Comparison of ENCODE assay signal across 9 cellular contexts in genomic region chr3:3109407-3110298, GRCh38. TPM values are rescaled to one million over a fixed set of nuclear protein-coding genes. Genes with fewer than 3 reads are reported as not detected.
DNase-seq lines count a peak whose midpoint lies in the region; ATAC-seq, FAIRE-seq and TF ChIP-seq lines count a peak whose summit lies in the region.
"Had no signal": no experiment of that assay in that cellular context is flagged by ENCODE, and none has a peak within 500 bp of the region (broad histone marks: within the 10 kb centered on the region; RNA-seq: fewer than 3 reads in every experiment).

No MANE protein-coding gene starts in this region.

- H3K4me1 ChIP-seq in GM12878 (ENCODE audit: control insufficient read depth, insufficient read depth, low read length), result peaks cover 26% of the 10 kb centered on the region

- BruUV-seq in GM12878 (replicated peaks; lab: Mats Ljungman, UMichigan), result no TSS peak

- peak overlapping the region; percentile 41 for H3K27ac ChIP-seq in 22Rv1
- H3K27ac ChIP-seq in GM12878 (ENCODE audit: control insufficient read depth, insufficient read depth), result peak overlapping the region; percentile 42; the same call in 1 of the 2 replicates

- TF ChIP-seq CTCF in 22Rv1 (IDR thresholded peaks at IDR 0.05), result no peak
- TF ChIP-seq CTCF in GM12878 (IDR thresholded peaks at IDR 0.05 in 2 of 3, conservative IDR thresholded peaks at IDR 0.05 in 1 of 3; ENCODE audit: control insufficient read depth in 2 of 3, extremely low read depth in 1 of 3, insufficient read depth in 1 of 3, low read depth in 3 of 3, low read length in 3 of 3), result no peak
- no peak for TF ChIP-seq CTCF in GM10266 (IDR thresholded peaks at IDR 0.05; ENCODE audit: control insufficient read depth, insufficient read depth, low read depth, missing control alignments)
- TF ChIP-seq CTCF in osteocyte (IDR thresholded peaks at IDR 0.05), result no peak

- RAD21 ChIA-PET in GM12878 (lab: Charles Lee; ENCODE audit: unreplicated experiment), result no interaction called here

- H3K9me3 ChIP-seq in GM12878 (replicated peaks; ENCODE audit: control insufficient read depth, insufficient read depth, low read length), result no peaks in the 10 kb centered on the region

- intact Hi-C loops in GM12878 (cut with micrococcal nuclease; ENCODE audit: unreplicated experiment), result no loop called here

- TF ChIP-seq EP300 in GM12878 (IDR thresholded peaks at IDR 0.05; ENCODE audit: borderline replicate concordance in 1 of 2, control insufficient read depth in 1 of 2, low read depth in 2 of 2, low read length in 2 of 2), result peak in 1 of 2 experiments; percentile 73; a peak in 2 of 4 replicates

- ATAC-seq in GM19035 (IDR thresholded peaks at IDR 0.05; ENCODE audit: unreplicated experiment), result peak; percentile 75
- ATAC-seq in HG03097 (IDR thresholded peaks at IDR 0.05; ENCODE audit: low FRiP score, unreplicated experiment), result peak; percentile 67
- ATAC-seq in GM12878, result peak; percentile 88

- FAIRE-seq in GM12878 (lab: Jason Lieb, UNC), result peak; percentile 70

- no peak for DNase-seq in GM12878 (ENCODE audit: low read depth, low spot score)
- DNase-seq in RKO (ENCODE audit: low spot score), result no peak
- DNase-seq in NOMO-1 (lab: John Stamatoyannopoulos, UW; ENCODE audit: unreplicated experiment in 2 of 2), result no peak
- no peak for DNase-seq in GM10266 (ENCODE audit: extremely low spot score)
- no peak for DNase-seq in osteocyte (ENCODE audit: extremely low spot score, unreplicated experiment)

- H3K27me3 ChIP-seq in GM12878 (replicated peaks in 1 of 2; ENCODE audit: control insufficient read depth in 2 of 2, insufficient read depth in 2 of 2, low read length in 1 of 2), result no peaks in the 10 kb centered on the region

- SMC1A ChIA-PET in GM12878 (lab: Charles Lee; ENCODE audit: uncharacterized antibody, unreplicated experiment), result interaction anchor here (0.6 to 1.6 kb wide), 3 partner anchors 11 to 27 kb away, joined by 3 to 5 read pairs (median 4); no protein-coding TSS in a partner anchor

- H3K27ac Mint-ChIP-seq in osteocyte (ENCODE audit: unreplicated experiment), result no peak overlapping the region

- no peak overlapping the region for H3K4me3 Mint-ChIP-seq in osteocyte (ENCODE audit: unreplicated experiment)

- H3K9me3 Mint-ChIP-seq in osteocyte (ENCODE audit: unreplicated experiment), result no peaks in the 10 kb centered on the region

- no peak for TF ChIP-seq POLR2A in GM12878 (IDR thresholded peaks at IDR 0.05; ENCODE audit: low read depth, low read length)

- H2AFZ ChIP-seq in GM12878 (ENCODE audit: control insufficient read depth, low read depth, low read length), result peak overlapping the region; percentile 30

- no peak overlapping the region for H3K9ac ChIP-seq in GM12878 (ENCODE audit: control insufficient read depth, insufficient read depth, low read length)

- no peaks in the 10 kb centered on the region for H4K20me1 ChIP-seq in GM12878 (ENCODE audit: control insufficient read depth, insufficient read depth)

- no peak for TF ChIP-seq RAD21 in GM12878 (IDR thresholded peaks at IDR 0.05; ENCODE audit: insufficient read depth, low read depth, low read length)

- CTCF ChIA-PET in GM12878 (lab: Yijun Ruan, JAX), result no interaction called here

- no peaks in the 10 kb centered on the region for H3K4me1 Mint-ChIP-seq in osteocyte (ENCODE audit: unreplicated experiment)

- peak overlapping the region; percentile 68 for H3K4me2 ChIP-seq in GM12878 (ENCODE audit: control insufficient read depth, insufficient read depth)

- WGBS in GM12878 (ENCODE audit: insufficient coverage, insufficient replicate concordance, low lambda C conversion rate, missing lambda C conversion rate), result 27% methylated on average over 11 of the region's 11 CpGs

- H3K36me3 ChIP-seq in GM12878 (ENCODE audit: control insufficient read depth in 2 of 2, insufficient read depth in 2 of 2, low read length in 1 of 2), result no peaks in the 10 kb centered on the region

- POLR2A ChIA-PET in GM12878 (lab: Charles Lee), result no interaction called here

- H3K79me2 ChIP-seq in GM12878 (ENCODE audit: control insufficient read depth, insufficient read depth, low read length), result no peaks in the 10 kb centered on the region

- in situ Hi-C loops in GM12878 (cut with MboI), result no loop called here

- H3K4me3 ChIP-seq in GM12878, result no peak overlapping the region

- no peaks in the 10 kb centered on the region for H3K36me3 Mint-ChIP-seq in osteocyte (ENCODE audit: unreplicated experiment)

- H3K27me3 Mint-ChIP-seq in osteocyte (ENCODE audit: unreplicated experiment), result peaks cover 26% of the 10 kb centered on the region

TF ChIP-seq in GM12878, 131 proteins besides CTCF, POLR2A, EP300 and RAD21 (continues in another document):
- TF ChIP-seq MTA2 (IDR thresholded peaks at IDR 0.05; ENCODE audit: low read depth), result peak; percentile 97
- TF ChIP-seq, protein P1, sequence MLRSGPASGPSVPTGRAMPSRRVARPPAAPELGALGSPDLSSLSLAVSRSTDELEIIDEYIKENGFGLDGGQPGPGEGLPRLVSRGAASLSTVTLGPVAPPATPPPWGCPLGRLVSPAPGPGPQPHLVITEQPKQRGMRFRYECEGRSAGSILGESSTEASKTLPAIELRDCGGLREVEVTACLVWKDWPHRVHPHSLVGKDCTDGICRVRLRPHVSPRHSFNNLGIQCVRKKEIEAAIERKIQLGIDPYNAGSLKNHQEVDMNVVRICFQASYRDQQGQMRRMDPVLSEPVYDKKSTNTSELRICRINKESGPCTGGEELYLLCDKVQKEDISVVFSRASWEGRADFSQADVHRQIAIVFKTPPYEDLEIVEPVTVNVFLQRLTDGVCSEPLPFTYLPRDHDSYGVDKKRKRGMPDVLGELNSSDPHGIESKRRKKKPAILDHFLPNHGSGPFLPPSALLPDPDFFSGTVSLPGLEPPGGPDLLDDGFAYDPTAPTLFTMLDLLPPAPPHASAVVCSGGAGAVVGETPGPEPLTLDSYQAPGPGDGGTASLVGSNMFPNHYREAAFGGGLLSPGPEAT (IDR thresholded peaks at IDR 0.05; ENCODE audit: low read depth), result peak; percentile 34; the same call in 1 of the 2 replicates
- peak; percentile 75 for TF ChIP-seq RUNX3 (IDR thresholded peaks at IDR 0.05; ENCODE audit: low read length)
- peak; percentile 51; the same call in 1 of the 2 replicates for TF ChIP-seq BMI1 (IDR thresholded peaks at IDR 0.05; ENCODE audit: borderline replicate concordance)
- no peak for TF ChIP-seq RBBP5 (conservative IDR thresholded peaks at IDR 0.05)
- peak; percentile 79 for TF ChIP-seq MEF2B (IDR thresholded peaks at IDR 0.05; ENCODE audit: partially characterized antibody, poor library complexity, severe bottlenecking)
- peak; percentile 35; the same call in 1 of the 2 replicates for TF ChIP-seq NR2F1 (conservative IDR thresholded peaks at IDR 0.05)
- TF ChIP-seq IKZF2 (IDR thresholded peaks at IDR 0.05), result peak; percentile 69 to 80; a peak in 3 of 4 replicates
- no peak for TF ChIP-seq FOXK2 (IDR thresholded peaks at IDR 0.05)

RNA-seq across cellular contexts. Expression of gene IL5RA, which starts 0.5 kb away (rescaled TPM):
- 0.33 and 0.51 TPM in 2 replicates for total RNA-seq in GM12878 (2013; cell fraction: nucleolus; rRNA removed)
- total RNA-seq in GM12878 (2014; rRNA removed) (0.65 TPM in 1 of 2 replicates, not detected in the other), GM12878 (2014; rRNA removed; fragmentation: Illumina TruSeq; extraction: Trizol) (0.09 and 0.18 TPM in 2 replicates), GM12878 (2021) (0.19 TPM in 1 of 2 replicates, not detected in the other), osteocyte (not detected in 2 replicates)
- polyA plus RNA-seq in GM12878 (2011; ENCODE audit: low read depth), result not detected
- polyA plus RNA-seq in GM12878 (2011; rRNA removed) (not detected in 2 replicates), GM12878 (2014; fragmentation: Illumina TruSeq; extraction: Trizol) (0.30 and 0.53 TPM in 2 replicates), GM12878 (2014; fragmentation: Nextera tagmentation; extraction: Ambion mirVana) (under 1 TPM in 1 of 2 experiments, not detected in 1; 0.04 TPM), GM12878 (2014; rRNA removed) (0.10 and 0.13 TPM in 2 replicates), GM12878 (2016; fragmentation: Nextera tagmentation; extraction: Ambion mirVana) (not detected)
- not detected in 2 replicates for polyA plus RNA-seq in GM12878 (2011; cell fraction: cytosol; rRNA removed)
- polyA plus RNA-seq in GM12878 (2011; cell fraction: nucleus; rRNA removed), result not detected in 2 replicates
- polyA plus RNA-seq in GM12878 (2012), result 0.06 TPM in 1 of 2 replicates, not detected in the other
- not detected in 2 replicates for polyA minus RNA-seq in GM12878 (2011; rRNA and poly(A)+ RNA removed)
- polyA minus RNA-seq in GM12878 (2011; cell fraction: cytosol; rRNA and poly(A)+ RNA removed), result not detected in 2 replicates
- not detected in 2 replicates for polyA minus RNA-seq in GM12878 (2011; cell fraction: nucleus; rRNA and poly(A)+ RNA removed)
- total RNA-seq: Daoy had no signal

RNA-seq across cellular contexts. Expression of gene TRNT1, which starts 17.1 kb away (rescaled TPM):
- 93.7 and 102 TPM in 2 replicates for total RNA-seq in GM12878 (2013; cell fraction: nucleolus; rRNA removed)
- 33.6 and 35.4 TPM in 2 replicates for total RNA-seq in GM12878 (2014; rRNA removed)
- 34.6 and 37.9 TPM in 2 replicates for total RNA-seq in GM12878 (2014; rRNA removed; fragmentation: Illumina TruSeq; extraction: Trizol)
- 28.1 and 33.8 TPM in 2 replicates for total RNA-seq in GM12878 (2021)
- polyA plus RNA-seq in GM12878 (2011; ENCODE audit: low read depth), result 12.1 TPM
- polyA plus RNA-seq in GM12878 (2011; rRNA removed), result 28.6 and 46.8 TPM in 2 replicates
- 6.1 and 7.4 TPM in 2 replicates for polyA plus RNA-seq in GM12878 (2011; cell fraction: cytosol; rRNA removed)
- 36.2 and 51.5 TPM in 2 replicates for polyA plus RNA-seq in GM12878 (2011; cell fraction: nucleus; rRNA removed)
- 18.2 and 20.5 TPM in 2 replicates for polyA plus RNA-seq in GM12878 (2012)
- 34.1 and 42.7 TPM in 2 replicates for polyA plus RNA-seq in GM12878 (2014; fragmentation: Illumina TruSeq; extraction: Trizol)
- 10 to 100 TPM; 37.9 to 45.1 TPM for polyA plus RNA-seq in GM12878 (2014; fragmentation: Nextera tagmentation; extraction: Ambion mirVana)
- polyA plus RNA-seq in GM12878 (2014; rRNA removed), result 32.2 and 35.5 TPM in 2 replicates
- polyA plus RNA-seq in GM12878 (2016; fragmentation: Nextera tagmentation; extraction: Ambion mirVana), result 10 to 100 TPM; 54.4 to 54.9 TPM
- 19.9 and 21.6 TPM in 2 replicates for polyA minus RNA-seq in GM12878 (2011; rRNA and poly(A)+ RNA removed)
- 6.3 and 8.2 TPM in 2 replicates for polyA minus RNA-seq in GM12878 (2011; cell fraction: cytosol; rRNA and poly(A)+ RNA removed)
- 38.8 and 69.7 TPM in 2 replicates for polyA minus RNA-seq in GM12878 (2011; cell fraction: nucleus; rRNA and poly(A)+ RNA removed)
- 28.1 and 38.4 TPM in 2 replicates for total RNA-seq in osteocyte
